ENCODE assay signal across 14 cellular contexts in genomic region chr10:1411451-1411850, GRCh38.
DNase-seq lines count a peak whose midpoint lies in the region; TF ChIP-seq lines count a peak whose summit lies in the region.
"Had no signal": no experiment of that assay in that cellular context is flagged by ENCODE, and none has a peak within 500 bp of the region (broad histone marks: within the 10 kb centered on the region; RNA-seq: fewer than 3 reads in every experiment).

No MANE protein-coding gene starts in this region.

- no peak overlapping the region for H3K4ac ChIP-seq in neuronal stem cell (ENCODE audit: low read length)

- peaks cover 11% of the 10 kb centered on the region for H3K27me3 Mint-ChIP-seq in Calu3 (ENCODE audit: unreplicated experiment)

- H3K14ac ChIP-seq in neuronal stem cell (ENCODE audit: low read length): no peak overlapping the region

- H3K79me2 ChIP-seq in Karpas-422 (ENCODE audit: low read length): no peaks in the 10 kb centered on the region

- H2BK15ac ChIP-seq in neuronal stem cell (ENCODE audit: low read length): no peak overlapping the region

- H3K79me1 ChIP-seq in neuronal stem cell (ENCODE audit: low read depth, low read length): no peaks in the 10 kb centered on the region

- peaks cover 5% of the 10 kb centered on the region for H3K36me3 Mint-ChIP-seq in Calu3 (ENCODE audit: insufficient read depth, unreplicated experiment)
- H3K36me3 Mint-ChIP-seq: CD8-positive, alpha-beta memory T cell had no signal

- H2BK120ac ChIP-seq in neuronal stem cell (ENCODE audit: low read depth, low read length): no peak overlapping the region

- no peak overlapping the region for H3K27ac Mint-ChIP-seq in Calu3 (ENCODE audit: unreplicated experiment)
- H3K27ac Mint-ChIP-seq: CD8-positive, alpha-beta memory T cell; HFFc6 had no signal

- intact Hi-C loops in Calu3 (cut with micrococcal nuclease; ENCODE audit: unreplicated experiment): no loop called here

- H4K20me1 ChIP-seq in BLaER1 (no peaks in the 10 kb centered on the region; the same call in 1 of the 2 replicates), Karpas-422 (ENCODE audit: insufficient read depth, low read depth, low read length) (no peaks in the 10 kb centered on the region)
- H4K20me1 ChIP-seq in BLaER1 treated with 17β-estradiol and CSF1 and Interleukin-3, amounts not matched to agents 10 nM and 100 nM: no peaks in the 10 kb centered on the region; a peak in 2 of 22 replicates

- no peak overlapping the region for H3K4me3 Mint-ChIP-seq in Calu3 (ENCODE audit: low read depth, unreplicated experiment)
- H3K4me3 Mint-ChIP-seq: CD8-positive, alpha-beta memory T cell; HFFc6 had no signal

- H3K27ac ChIP-seq in BLaER1: peak overlapping the region; percentile 66; the same call in 1 of the 2 replicates
- no peak overlapping the region for H3K27ac ChIP-seq in BLaER1 treated with 17β-estradiol and CSF1 and Interleukin-3, amounts not matched to agents 10 nM and 100 nM
- no peak overlapping the region for H3K27ac ChIP-seq in neuronal stem cell (replicated peaks; ENCODE audit: low read length)
- no peak overlapping the region for H3K27ac ChIP-seq in Karpas-422 (ENCODE audit: low read length)
- H3K27ac ChIP-seq: A549, HL-60 had no signal

- H3K36me3 ChIP-seq in BLaER1 (no peaks in the 10 kb centered on the region), neuronal stem cell (replicated peaks in 1 of 2; ENCODE audit: control insufficient read depth in 2 of 2, insufficient read depth in 2 of 2, low read length in 2 of 2) (no peaks in the 10 kb centered on the region), Karpas-422 (ENCODE audit: insufficient read depth, low read length) (no peaks in the 10 kb centered on the region)
- H3K36me3 ChIP-seq in BLaER1 treated with 17β-estradiol and CSF1 and Interleukin-3, amounts not matched to agents 10 nM and 100 nM: no peaks in the 10 kb centered on the region
- H3K36me3 ChIP-seq: BE2C had no signal

- BruUV-seq in Calu3 (replicated peaks; lab: Mats Ljungman, UMichigan): no TSS peak

- H3K27me3 ChIP-seq in BLaER1: no peaks in the 10 kb centered on the region
- peaks cover 0 to 25% (median 0%) of the 10 kb centered on the region in 11 experiments; a peak in 8 of 22 replicates for H3K27me3 ChIP-seq in BLaER1 treated with 17β-estradiol and CSF1 and Interleukin-3, amounts not matched to agents 10 nM and 100 nM
- peaks cover 0 to 4% (median 0%) of the 10 kb centered on the region in 3 experiments for H3K27me3 ChIP-seq in neuronal stem cell (ENCODE audit: control insufficient read depth in 3 of 3, insufficient read depth in 3 of 3, low read depth in 1 of 3, low read length in 3 of 3)
- no peaks in the 10 kb centered on the region for H3K27me3 ChIP-seq in Karpas-422 (ENCODE audit: low read length)
- H3K27me3 ChIP-seq: BE2C had no signal

- H4K8ac ChIP-seq in neuronal stem cell (ENCODE audit: low read depth, low read length): no peak overlapping the region

- no peak overlapping the region for H3K4me3 ChIP-seq in BLaER1
- no peak overlapping the region for H3K4me3 ChIP-seq in BLaER1 treated with 17β-estradiol and CSF1 and Interleukin-3, amounts not matched to agents 10 nM and 100 nM
- no peak overlapping the region for H3K4me3 ChIP-seq in neuronal stem cell (ENCODE audit: low read length in 2 of 2)
- H3K4me3 ChIP-seq in Karpas-422 (ENCODE audit: low read length): no peak overlapping the region
- H3K4me3 ChIP-seq: A549 had no signal

- H3K4me1 ChIP-seq in BLaER1: peaks cover 65% of the 10 kb centered on the region
- peaks cover 12 to 64% (median 50%) of the 10 kb centered on the region in 10 experiments; a peak in 19 of 20 replicates for H3K4me1 ChIP-seq in BLaER1 treated with 17β-estradiol and CSF1 and Interleukin-3, amounts not matched to agents 10 nM and 100 nM
- no peaks in the 10 kb centered on the region for H3K4me1 ChIP-seq in neuronal stem cell (ENCODE audit: control insufficient read depth in 2 of 2, insufficient read depth in 1 of 2, low read depth in 1 of 2, low read length in 2 of 2)
- peaks cover 5% of the 10 kb centered on the region for H3K4me1 ChIP-seq in Karpas-422 (ENCODE audit: low read length)
- H3K4me1 ChIP-seq: A549, BE2C, Caco-2 had no signal

- TF ChIP-seq CTCF in Calu3 (IDR thresholded peaks at IDR 0.05; ENCODE audit: unreplicated experiment): no peak

- H3K23ac ChIP-seq in neuronal stem cell (ENCODE audit: low read depth, low read length, poor library complexity): no peak overlapping the region

- no peak overlapping the region for H3K9ac ChIP-seq in BLaER1
- H3K9ac ChIP-seq in BLaER1 treated with 17β-estradiol and CSF1 and Interleukin-3, amounts not matched to agents 10 nM and 100 nM: no peak overlapping the region
- no peak overlapping the region for H3K9ac ChIP-seq in neuronal stem cell (ENCODE audit: low read depth, low read length, poor library complexity)
- H3K9ac ChIP-seq in Karpas-422 (ENCODE audit: low read length): no peak overlapping the region

- H3K9me2 ChIP-seq in Karpas-422 (replicated peaks; ENCODE audit: insufficient read depth, low read length): no peaks in the 10 kb centered on the region

- peaks cover 4% of the 10 kb centered on the region for H3K9me3 Mint-ChIP-seq in Calu3 (ENCODE audit: low read depth, unreplicated experiment)
- H3K9me3 Mint-ChIP-seq: CD8-positive, alpha-beta memory T cell had no signal

- no peak overlapping the region for H2AK5ac ChIP-seq in neuronal stem cell (ENCODE audit: low read depth, low read length)

- H2BK12ac ChIP-seq in neuronal stem cell (ENCODE audit: low read length): no peak overlapping the region

- WGBS in neuronal stem cell (ENCODE audit: extremely low coverage in 2 of 2, insufficient read length in 2 of 2, insufficient replicate concordance in 1 of 2), 2 donors: no CpG with 5 or more reads among the region's 17 CpGs

- H3K4me2 ChIP-seq in BLaER1 (peak overlapping the region; percentile 78), neuronal stem cell (ENCODE audit: insufficient read depth, low read length, poor library complexity, severe bottlenecking) (no peak overlapping the region), Karpas-422 (ENCODE audit: low read depth, low read length, poor library complexity, severe bottlenecking) (no peak overlapping the region)
- H3K4me2 ChIP-seq in BLaER1 treated with 17β-estradiol and CSF1 and Interleukin-3, amounts not matched to agents 10 nM and 100 nM: peak overlapping the region in 9 of 11 experiments; percentile 38 to 89 (median 67); a peak in 15 of 22 replicates
- H3K4me2 ChIP-seq: A549 had no signal

- CTCF ChIA-PET in Calu3 (lab: Charles Lee): no interaction called here

- DNase-seq in ecto neural progenitor cell (ENCODE audit: low spot score): peak; percentile 35
- DNase-seq in neuronal stem cell (ENCODE audit: low spot score): no peak
- no peak for DNase-seq in Karpas-422
- DNase-seq in Calu3: no peak
- no peak for DNase-seq in SHP77 treated with DMSO at 0.1 percent for 48 hours (lab: John Stamatoyannopoulos, UW)
- DNase-seq: BE2C; Caco-2; CD8-positive, alpha-beta memory T cell; HCEC 1CT; HFFc6 had no signal

- H3K18ac ChIP-seq in neuronal stem cell (ENCODE audit: low read length): peak overlapping the region; percentile 9

- H4K91ac ChIP-seq in neuronal stem cell (ENCODE audit: low read depth, low read length, poor library complexity): no peak overlapping the region

- no peak overlapping the region for H2AFZ ChIP-seq in neuronal stem cell (ENCODE audit: low read length)
- no peak overlapping the region for H2AFZ ChIP-seq in Karpas-422 (ENCODE audit: low read length)

- H2BK5ac ChIP-seq in neuronal stem cell (ENCODE audit: low read length): no peak overlapping the region

- H3K9me3 ChIP-seq in BLaER1 (peaks cover 20% of the 10 kb centered on the region; the same call in 1 of the 2 replicates), neuronal stem cell (replicated peaks in 1 of 2; ENCODE audit: control insufficient read depth in 2 of 2, insufficient read depth in 1 of 2, low read depth in 1 of 2, low read length in 2 of 2) (no peaks in the 10 kb centered on the region), Karpas-422 (ENCODE audit: low read length) (no peaks in the 10 kb centered on the region)
- peaks cover 0 to 33% (median 13%) of the 10 kb centered on the region in 11 experiments; a peak in 17 of 22 replicates for H3K9me3 ChIP-seq in BLaER1 treated with 17β-estradiol and CSF1 and Interleukin-3, amounts not matched to agents 10 nM and 100 nM (replicated peaks in 1 of 11)
- H3K9me3 ChIP-seq: A549, BE2C had no signal

- no peaks in the 10 kb centered on the region for H3K4me1 Mint-ChIP-seq in Calu3 (ENCODE audit: low read depth, unreplicated experiment)
- H3K4me1 Mint-ChIP-seq: CD8-positive, alpha-beta memory T cell had no signal

Comparison
In these comparisons a context has a peak if more than half of its experiments do, and no peak if none do; other contexts are left out.
1. H3K4me2 ChIP-seq: peak in BLaER1 (single experiment) and BLaER1 treated with 17β-estradiol and CSF1 and Interleukin-3, amounts not matched to agents 10 nM and 100 nM (9 of 11); none in neuronal stem cell (single experiment) and Karpas-422 (single experiment).